ENCODE assay signal across 1 cellular context in genomic region chr4:56387023-56388001, GRCh38.
TF ChIP-seq lines count a peak whose summit lies in the region.

TSS of gene AASDH (minus strand) at chr4:56387491. CDS start at chr4:56384299, 3,192 bp downstream.

TF ChIP-seq in HepG2, 621 proteins besides CTCF, POLR2A, EP300 and RAD21 (continued from another document and continues in another):
- TF ChIP-seq ZNF280D (CRISPR knock-in tag; IDR thresholded peaks at IDR 0.05): no peak
- 0 out of 2 replicates have a peak, but pooled peaks have one; percentile 43 for TF ChIP-seq ZBTB43 (CRISPR knock-in tag; conservative IDR thresholded peaks at IDR 0.05)
- TF ChIP-seq ZBTB10 (CRISPR knock-in tag; IDR thresholded peaks at IDR 0.05; ENCODE audit: borderline replicate concordance): no peak
- no peak for TF ChIP-seq ETS1 (CRISPR knock-in tag; IDR thresholded peaks at IDR 0.05)
- peak; percentile 78; the same call in 1 of the 2 replicates for TF ChIP-seq ZNF143 (CRISPR knock-in tag; IDR thresholded peaks at IDR 0.05)
- 0 out of 2 replicates have a peak, but pooled peaks have one; percentile 72 for TF ChIP-seq ZNF558 (CRISPR knock-in tag; IDR thresholded peaks at IDR 0.05; ENCODE audit: borderline replicate concordance)
- peak; percentile 1; the same call in 1 of the 2 replicates for TF ChIP-seq ZNF816 (CRISPR knock-in tag; IDR thresholded peaks at IDR 0.05; ENCODE audit: borderline replicate concordance)
- no peak for TF ChIP-seq MNT (IDR thresholded peaks at IDR 0.05)
- no peak for TF ChIP-seq PBX2 (CRISPR knock-in tag; IDR thresholded peaks at IDR 0.05)
- no peak for TF ChIP-seq ZNF503 (CRISPR knock-in tag; IDR thresholded peaks at IDR 0.05)
- peak; percentile 82; the same call in 1 of the 2 replicates for TF ChIP-seq SAFB2 (CRISPR knock-in tag; IDR thresholded peaks at IDR 0.05; ENCODE audit: borderline replicate concordance, low read depth)
- no peak for TF ChIP-seq ZNF644 (CRISPR knock-in tag; IDR thresholded peaks at IDR 0.05; ENCODE audit: low read depth)
- peak; percentile 80 for TF ChIP-seq ZHX1 (CRISPR knock-in tag; IDR thresholded peaks at IDR 0.05; ENCODE audit: low read depth)
- TF ChIP-seq ZNF570 (CRISPR knock-in tag; IDR thresholded peaks at IDR 0.05; ENCODE audit: borderline replicate concordance): no peak
- TF ChIP-seq FLYWCH1 (CRISPR knock-in tag; IDR thresholded peaks at IDR 0.05): no peak
- TF ChIP-seq HMGXB4 (CRISPR knock-in tag; IDR thresholded peaks at IDR 0.05; ENCODE audit: borderline replicate concordance in 1 of 2, low read depth in 1 of 2): peak; percentile 79 to 86
- TF ChIP-seq CBX2 (IDR thresholded peaks at IDR 0.05; ENCODE audit: low read depth, low read length): no peak
- no peak for TF ChIP-seq CBX2 (CRISPR knock-in tag; IDR thresholded peaks at IDR 0.05; ENCODE audit: low read depth)
- peak; percentile 78 for TF ChIP-seq ZNF331 (CRISPR knock-in tag; IDR thresholded peaks at IDR 0.05)
- no peak for TF ChIP-seq CENPX (CRISPR knock-in tag; IDR thresholded peaks at IDR 0.05)
- no peak for TF ChIP-seq IKZF4 (CRISPR knock-in tag; IDR thresholded peaks at IDR 0.05; ENCODE audit: borderline replicate concordance, low read depth, not compliant biosample characterization)
- 0 out of 2 replicates have a peak, but pooled peaks have one; percentile 24 for TF ChIP-seq TMF1 (CRISPR knock-in tag; IDR thresholded peaks at IDR 0.05; ENCODE audit: low read depth)
- TF ChIP-seq BRCA1 (CRISPR knock-in tag; IDR thresholded peaks at IDR 0.05): no peak
- TF ChIP-seq ZNF674 (CRISPR knock-in tag; IDR thresholded peaks at IDR 0.05; ENCODE audit: low read depth): no peak
- TF ChIP-seq ZNF773 (CRISPR knock-in tag; IDR thresholded peaks at IDR 0.05; ENCODE audit: borderline replicate concordance): no peak
- TF ChIP-seq CREBL2 (CRISPR knock-in tag; IDR thresholded peaks at IDR 0.05; ENCODE audit: borderline replicate concordance): no peak; the same call in 1 of the 2 replicates
- no peak for TF ChIP-seq TBP (CRISPR knock-in tag; IDR thresholded peaks at IDR 0.05)
- peak; percentile 42; the same call in 1 of the 2 replicates for TF ChIP-seq PRDM10 (CRISPR knock-in tag; IDR thresholded peaks at IDR 0.05; ENCODE audit: low read depth)
- no peak for TF ChIP-seq ZNF703 (CRISPR knock-in tag; IDR thresholded peaks at IDR 0.05; ENCODE audit: borderline replicate concordance)
- TF ChIP-seq SOX5 (CRISPR knock-in tag; IDR thresholded peaks at IDR 0.05; ENCODE audit: borderline replicate concordance): no peak; the same call in 1 of the 2 replicates
- TF ChIP-seq AGO2 (optimal IDR thresholded peaks at IDR 0.05; ENCODE audit: low read depth, low read length): peak; percentile 56
- TF ChIP-seq TBX3 (IDR thresholded peaks at IDR 0.05; ENCODE audit: borderline replicate concordance): no peak
- TF ChIP-seq SYNCRIP (IDR thresholded peaks at IDR 0.05; ENCODE audit: insufficient read depth, low read depth, low read length): no peak
